In the genomic region with DNA sequence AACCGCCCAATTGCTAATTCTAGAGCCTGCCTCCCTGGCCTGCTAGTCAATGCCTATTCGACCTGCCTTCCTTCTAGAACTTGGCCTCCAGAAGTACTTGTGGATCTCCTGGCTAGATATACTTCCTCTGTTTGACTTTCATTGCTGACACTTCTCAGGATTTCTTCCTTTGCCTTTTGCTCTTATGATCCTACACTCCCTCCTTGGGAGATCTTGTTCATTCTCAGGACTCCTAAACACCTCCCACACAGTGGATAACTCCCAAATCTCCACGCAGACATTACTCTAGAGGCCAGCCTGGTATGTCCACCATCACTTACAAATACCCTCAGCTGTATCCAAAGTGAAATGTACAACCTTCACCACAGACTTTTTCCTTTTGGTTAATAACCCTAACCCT, we compare ENCODE assay signal across 30 cellular contexts. TPM values are rescaled to one million over a fixed set of nuclear protein-coding genes. Genes with fewer than 3 reads are reported as not detected.
"Had no signal": no experiment of that assay in that cellular context is flagged by ENCODE, and none has a peak within 500 bp of the region (broad histone marks: within the 10 kb centered on the region; RNA-seq: fewer than 3 reads in every experiment).

No MANE protein-coding gene starts in this region.

- H3K36me3 ChIP-seq: neural progenitor cell, pancreas, right lobe of liver, sigmoid colon, suprapubic skin, tibial artery, transverse colon, upper lobe of right lung, uterus had no signal

- H3K36me3 Mint-ChIP-seq: naive thymus-derived CD4-positive, alpha-beta T cell; natural killer cell; neural progenitor cell; stimulated activated memory B cell treated with anti-CD40 and anti-IgM and Interleukin-4, amounts not matched to agents 10 μg/mL and 1 μg/mL and 100 μg/mL, for 72 hours; type B pancreatic cell had no signal

- H3K27me3 Mint-ChIP-seq: stimulated activated memory B cell treated with anti-CD40 and anti-IgM and Interleukin-4, amounts not matched to agents 10 μg/mL and 1 μg/mL and 100 μg/mL, for 72 hours had no signal

- DNase-seq: naive thymus-derived CD4-positive, alpha-beta T cell; natural killer cell; occipital lobe; pancreas; psoas muscle; right cardiac atrium; sigmoid colon; small intestine; stimulated activated CD4-positive, alpha-beta T cell treated with anti-CD3 and anti-CD28 coated beads, Interleukin-15, amount 100 ng/mL, for 24 hours; stimulated activated CD4-positive, alpha-beta T cell treated with anti-CD3 and anti-CD28 coated beads, Interleukin-2, amount 100 ng/mL, for 24 hours; stimulated activated CD4-positive, alpha-beta T cell treated with anti-CD3 and anti-CD28 coated beads, Interleukin-2, amount 100 ng/mL, for 48 hours; stimulated activated CD4-positive, alpha-beta T cell treated with anti-CD3 and anti-CD28 coated beads, Interleukin-4, amount 100 ng/mL, for 24 hours; stimulated activated naive CD4-positive, alpha-beta T cell; stimulated activated naive CD8-positive, alpha-beta T cell treated with anti-CD3 and anti-CD28 coated beads, Interleukin-15, amount 100 ng/mL, for 72 hours; stimulated activated naive CD8-positive, alpha-beta T cell treated with anti-CD3 and anti-CD28 coated beads, Interleukin-15, Interleukin-2, amounts not matched to agents 100 U/mL and 50 U/mL, for 24 hours; substantia nigra; testis; tibial artery; transverse colon; upper lobe of right lung; uterus had no signal

- H3K4me3 ChIP-seq: neural progenitor cell, pancreas, psoas muscle, right lobe of liver, sigmoid colon, suprapubic skin, testis, tibial artery, transverse colon, upper lobe of right lung, uterus had no signal

- H3K9me3 Mint-ChIP-seq: naive thymus-derived CD4-positive, alpha-beta T cell; natural killer cell; nephron; neural progenitor cell; stimulated activated memory B cell treated with anti-CD40 and anti-IgM and Interleukin-4, amounts not matched to agents 10 μg/mL and 1 μg/mL and 100 μg/mL, for 72 hours; stimulated activated naive CD8-positive, alpha-beta T cell treated with anti-CD3 and anti-CD28 coated beads, Interleukin-15, amount 100 ng/mL, for 72 hours; type B pancreatic cell had no signal

- H3K27ac Mint-ChIP-seq: naive thymus-derived CD4-positive, alpha-beta T cell; natural killer cell; nephron; neural progenitor cell; progenitor cell of endocrine pancreas; stimulated activated memory B cell treated with anti-CD40 and anti-IgM and Interleukin-4, amounts not matched to agents 10 μg/mL and 1 μg/mL and 100 μg/mL, for 72 hours; stimulated activated naive CD8-positive, alpha-beta T cell treated with anti-CD3 and anti-CD28 coated beads, Interleukin-15, amount 100 ng/mL, for 72 hours; type B pancreatic cell had no signal

- H3K27me3 ChIP-seq: neural progenitor cell, pancreas, right lobe of liver, suprapubic skin, testis, tibial artery, transverse colon, upper lobe of right lung, uterus had no signal

- H3K4me3 Mint-ChIP-seq: naive thymus-derived CD4-positive, alpha-beta T cell; natural killer cell; nephron; neural progenitor cell; stimulated activated memory B cell treated with anti-CD40 and anti-IgM and Interleukin-4, amounts not matched to agents 10 μg/mL and 1 μg/mL and 100 μg/mL, for 72 hours; stimulated activated naive CD8-positive, alpha-beta T cell treated with anti-CD3 and anti-CD28 coated beads, Interleukin-15, amount 100 ng/mL, for 72 hours; type B pancreatic cell had no signal

- H3K9me3 ChIP-seq: pancreas, psoas muscle, right lobe of liver, sigmoid colon, suprapubic skin, testis, tibial artery, transverse colon, upper lobe of right lung, uterus had no signal

- H3K4me1 ChIP-seq: pancreas, psoas muscle, right lobe of liver, sigmoid colon, suprapubic skin, testis, tibial artery, transverse colon, upper lobe of right lung, uterus had no signal

RNA-seq across cellular contexts. Expression of a gene that starts 55.9 kb away (rescaled TPM):
- polyA plus RNA-seq: naive thymus-derived CD4-positive, alpha-beta T cell; neural cell; pancreas; psoas muscle; right cardiac atrium; sigmoid colon; small intestine; urinary bladder had no signal
